Comparison of ENCODE assay signal across 9 cellular contexts in the genomic region with DNA sequence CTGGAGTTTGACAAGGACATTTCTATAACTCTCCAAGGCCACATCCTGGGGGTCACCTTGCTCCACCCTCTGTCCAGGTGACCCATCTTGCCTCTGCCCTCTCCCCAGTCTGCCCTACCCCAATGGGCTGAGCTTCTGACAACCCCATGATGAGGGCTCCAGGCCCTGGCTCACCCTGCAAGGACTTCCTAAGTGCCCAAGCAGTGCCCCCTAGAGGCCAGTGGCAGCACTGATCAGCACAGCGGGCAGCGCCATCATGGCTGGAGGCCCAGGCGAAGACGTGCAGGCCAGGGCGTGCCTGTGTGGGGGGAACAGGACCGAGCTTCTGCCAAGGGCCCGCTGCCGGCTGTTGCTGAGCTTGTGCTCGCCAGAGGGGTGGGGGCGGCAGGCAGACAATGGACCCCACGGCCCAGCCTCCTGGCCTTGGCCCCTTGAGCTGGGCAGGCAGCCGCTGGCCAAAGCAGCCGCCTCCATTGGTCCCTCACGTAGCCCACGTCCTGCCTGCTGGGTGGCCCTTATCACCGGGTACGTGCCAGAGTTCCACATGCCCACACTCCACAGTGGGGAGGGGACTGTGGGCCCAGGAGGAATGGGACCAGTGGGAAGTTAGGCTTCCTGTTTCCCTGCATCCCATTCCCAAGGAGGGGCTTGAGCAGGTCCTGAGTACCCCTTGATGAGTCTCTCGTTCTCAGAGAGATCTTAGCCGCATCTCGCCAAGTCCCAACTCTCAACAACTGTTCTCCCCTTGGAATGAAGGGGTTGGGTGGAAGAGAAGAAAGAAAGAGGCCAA.
DNase-seq lines count a peak whose midpoint lies in the region; ATAC-seq and TF ChIP-seq lines count a peak whose summit lies in the region.
"Had no signal": no experiment of that assay in that cellular context is flagged by ENCODE, and none has a peak within 500 bp of the region (broad histone marks: within the 10 kb centered on the region; RNA-seq: fewer than 3 reads in every experiment).

No MANE protein-coding gene starts in this region.

- H3K27ac ChIP-seq in AG04450 (ENCODE audit: low read depth, low read length) (no peak overlapping the region), brain microvascular endothelial cell (peak overlapping the region; percentile 86)

- TF ChIP-seq CTCF in AG04450 (IDR thresholded peaks at IDR 0.05; ENCODE audit: low read depth, low read length) (peak; percentile 45), brain microvascular endothelial cell (IDR thresholded peaks at IDR 0.05; ENCODE audit: low read depth, low read length, missing control alignments) (peak; percentile 74)

- CTCF ChIA-PET in AG04450 (lab: Charles Lee) = interaction anchor here (0.8 to 1.9 kb wide), 4 partner anchors 11 to 294 kb away, joined by 3 to 7 read pairs (median 5); no protein-coding TSS in a partner anchor

- no peaks in the 10 kb centered on the region for H3K4me1 Mint-ChIP-seq in T-helper 17 cell

- no peaks in the 10 kb centered on the region for H3K27me3 ChIP-seq in AG04450 (ENCODE audit: control insufficient read depth, insufficient read depth, low read length)
- H3K27me3 ChIP-seq in brain microvascular endothelial cell (replicated peaks) = no peaks in the 10 kb centered on the region

- no peak for ATAC-seq in T-helper 17 cell
- ATAC-seq in GM18873 (IDR thresholded peaks at IDR 0.05; ENCODE audit: low FRiP score, unreplicated experiment) = no peak
- no peak for ATAC-seq in HG02610 (IDR thresholded peaks at IDR 0.05; ENCODE audit: unreplicated experiment)

- peaks cover 5% of the 10 kb centered on the region for H3K27me3 Mint-ChIP-seq in T-helper 17 cell

- no peak for TF ChIP-seq EP300 in Ishikawa (IDR thresholded peaks at IDR 0.05; ENCODE audit: borderline replicate concordance)

- POLR2A ChIA-PET in AG04450 (lab: Yijun Ruan, JAX) = interaction anchor here (1.3 kb wide), 1 partner anchor 10 kb away, joined by 5 read pairs; no protein-coding TSS in a partner anchor

- no peak overlapping the region for H3K4me3 Mint-ChIP-seq in T-helper 17 cell
- H3K4me3 Mint-ChIP-seq: memory B cell had no signal

- peak; percentile 79 for TF ChIP-seq RAD21 in Ishikawa (IDR thresholded peaks at IDR 0.05; ENCODE audit: low read depth)

- no peak overlapping the region for H3K4me3 ChIP-seq in AG04450 (ENCODE audit: low read depth, low read length)
- H3K4me3 ChIP-seq in brain microvascular endothelial cell (ENCODE audit: low read depth, low read length) = no peak overlapping the region

- in situ Hi-C loops in brain microvascular endothelial cell (cut with HindIII; ENCODE audit: low pct_ligation_motif_present, low sequenced_read_pairs) = no loop called here

- DNase-seq in AG04450 (ENCODE audit: low read depth, low spot score) (no peak), brain microvascular endothelial cell (no peak), medulla oblongata (ENCODE audit: extremely low spot score) (peak; percentile 69), T-helper 17 cell (no peak), NCI-H526 treated with DMSO at 0.1 percent for 48 hours (lab: John Stamatoyannopoulos, UW) (no peak)

- no peak overlapping the region for H3K27ac Mint-ChIP-seq in T-helper 17 cell
- H3K27ac Mint-ChIP-seq: memory B cell had no signal

- H3K36me3 Mint-ChIP-seq in T-helper 17 cell (ENCODE audit: low read depth) = peaks cover 3% of the 10 kb centered on the region

- no peaks in the 10 kb centered on the region for H3K36me3 ChIP-seq in brain microvascular endothelial cell (replicated peaks)

- H3K9me3 ChIP-seq in AG04450 (ENCODE audit: control insufficient read depth, insufficient read depth, low read length) (peaks cover 2% of the 10 kb centered on the region), T-helper 17 cell (ENCODE audit: control insufficient read depth, low read length, poor library complexity, severe bottlenecking) (no peaks in the 10 kb centered on the region)

TF ChIP-seq in Ishikawa, 13 proteins besides CTCF, POLR2A, EP300 and RAD21:
- TF ChIP-seq YY1 (IDR thresholded peaks at IDR 0.05; ENCODE audit: low read depth) (peak; percentile 67), TAF1 (IDR thresholded peaks at IDR 0.05; ENCODE audit: low read depth) (no peak), CREB1 (IDR thresholded peaks at IDR 0.05; ENCODE audit: low read depth) (no peak), ZBTB7A (IDR thresholded peaks at IDR 0.05; ENCODE audit: low read depth) (0 out of 2 replicates have a peak, but pooled peaks have one; percentile 28)
- TF ChIP-seq, protein P1, sequence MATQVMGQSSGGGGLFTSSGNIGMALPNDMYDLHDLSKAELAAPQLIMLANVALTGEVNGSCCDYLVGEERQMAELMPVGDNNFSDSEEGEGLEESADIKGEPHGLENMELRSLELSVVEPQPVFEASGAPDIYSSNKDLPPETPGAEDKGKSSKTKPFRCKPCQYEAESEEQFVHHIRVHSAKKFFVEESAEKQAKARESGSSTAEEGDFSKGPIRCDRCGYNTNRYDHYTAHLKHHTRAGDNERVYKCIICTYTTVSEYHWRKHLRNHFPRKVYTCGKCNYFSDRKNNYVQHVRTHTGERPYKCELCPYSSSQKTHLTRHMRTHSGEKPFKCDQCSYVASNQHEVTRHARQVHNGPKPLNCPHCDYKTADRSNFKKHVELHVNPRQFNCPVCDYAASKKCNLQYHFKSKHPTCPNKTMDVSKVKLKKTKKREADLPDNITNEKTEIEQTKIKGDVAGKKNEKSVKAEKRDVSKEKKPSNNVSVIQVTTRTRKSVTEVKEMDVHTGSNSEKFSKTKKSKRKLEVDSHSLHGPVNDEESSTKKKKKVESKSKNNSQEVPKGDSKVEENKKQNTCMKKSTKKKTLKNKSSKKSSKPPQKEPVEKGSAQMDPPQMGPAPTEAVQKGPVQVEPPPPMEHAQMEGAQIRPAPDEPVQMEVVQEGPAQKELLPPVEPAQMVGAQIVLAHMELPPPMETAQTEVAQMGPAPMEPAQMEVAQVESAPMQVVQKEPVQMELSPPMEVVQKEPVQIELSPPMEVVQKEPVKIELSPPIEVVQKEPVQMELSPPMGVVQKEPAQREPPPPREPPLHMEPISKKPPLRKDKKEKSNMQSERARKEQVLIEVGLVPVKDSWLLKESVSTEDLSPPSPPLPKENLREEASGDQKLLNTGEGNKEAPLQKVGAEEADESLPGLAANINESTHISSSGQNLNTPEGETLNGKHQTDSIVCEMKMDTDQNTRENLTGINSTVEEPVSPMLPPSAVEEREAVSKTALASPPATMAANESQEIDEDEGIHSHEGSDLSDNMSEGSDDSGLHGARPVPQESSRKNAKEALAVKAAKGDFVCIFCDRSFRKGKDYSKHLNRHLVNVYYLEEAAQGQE (IDR thresholded peaks at IDR 0.05; ENCODE audit: low read depth) = peak; percentile 48
